30 cellular contexts compared by ENCODE assay signal in the genomic region with DNA sequence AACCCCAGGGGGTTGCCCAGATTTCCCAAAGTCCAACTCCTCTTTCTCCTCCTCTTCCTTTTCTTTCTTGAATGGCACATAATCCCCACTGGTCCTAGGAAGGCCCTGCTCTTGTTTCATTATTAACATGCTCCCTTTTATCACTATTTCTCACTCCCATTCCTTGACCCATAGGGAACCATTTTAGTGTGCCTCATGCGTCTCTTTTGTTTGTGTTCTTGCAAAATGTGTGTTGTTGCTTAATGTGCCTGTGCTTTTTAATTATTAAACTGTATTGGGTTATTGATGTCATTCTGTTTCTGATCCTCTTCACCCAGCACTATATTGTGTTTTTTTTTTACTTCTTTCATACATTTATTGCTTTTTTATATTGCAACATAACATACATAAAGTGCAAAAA.
"Had no signal": no experiment of that assay in that cellular context is flagged by ENCODE, and none has a peak within 500 bp of the region (broad histone marks: within the 10 kb centered on the region; RNA-seq: fewer than 3 reads in every experiment).

No MANE protein-coding gene starts in this region.

- H3K27ac Mint-ChIP-seq: activated B cell treated with CpG ODN at 0.5 μM for 24 hours; activated CD4-positive, alpha-beta memory T cell treated with anti-CD3 and anti-CD28 coated beads for 36 hours; activated CD8-positive, alpha-beta memory T cell treated with anti-CD3 and anti-CD28 coated beads, Interleukin-2, amount 10 ng/mL, durations not matched to agents 7 days and 5 days; activated CD8-positive, alpha-beta T cell treated with anti-CD3 and anti-CD28 coated beads, Interleukin-2, amount 10 ng/mL, durations not matched to agents 7 days and 5 days; activated naive CD8-positive, alpha-beta T cell; activated T-cell treated with anti-CD3 and anti-CD28 coated beads, Interleukin-2, amount 50 U/mL, for 24 hours; activated T-helper 17 cell treated with anti-CD3 and anti-CD28 coated beads, Interleukin-2, amount 50 U/mL, for 72 hours; effector memory CD8-positive, alpha-beta T cell; T-helper 17 cell; T-helper 2 cell treated with Interferon-gamma antibody and Interleukin-4, amounts not matched to agents 5 μg/mL and 100 μg/mL, for 36 hours had no signal

- H3K4me3 Mint-ChIP-seq: activated B cell treated with CpG ODN at 0.5 μM for 24 hours; activated CD4-positive, alpha-beta memory T cell treated with anti-CD3 and anti-CD28 coated beads for 36 hours; activated CD4-positive, alpha-beta T cell treated with anti-CD3 and anti-CD28 coated beads, Interleukin-2, amount 10 ng/mL, durations not matched to agents 24 days and 14 days; activated CD8-positive, alpha-beta memory T cell treated with anti-CD3 and anti-CD28 coated beads, Interleukin-2, amount 10 ng/mL, durations not matched to agents 7 days and 5 days; activated CD8-positive, alpha-beta T cell treated with anti-CD3 and anti-CD28 coated beads, Interleukin-2, amount 10 ng/mL, durations not matched to agents 7 days and 5 days; activated naive CD8-positive, alpha-beta T cell; activated T-cell treated with anti-CD3 and anti-CD28 coated beads, Interleukin-2, amount 50 U/mL, for 24 hours; activated T-helper 17 cell treated with anti-CD3 and anti-CD28 coated beads, Interleukin-2, amount 50 U/mL, for 72 hours; effector memory CD8-positive, alpha-beta T cell; T-helper 17 cell; T-helper 2 cell treated with Interferon-gamma antibody and Interleukin-4, amounts not matched to agents 5 μg/mL and 100 μg/mL, for 36 hours had no signal

- H3K27ac ChIP-seq: epithelial cell of prostate, esophagus squamous epithelium, gastroesophageal sphincter, WERI-Rb-1 had no signal

- H3K36me3 Mint-ChIP-seq: activated naive CD8-positive, alpha-beta T cell had no signal

- H3K4me1 Mint-ChIP-seq: activated T-helper 17 cell treated with anti-CD3 and anti-CD28 coated beads, Interleukin-2, amount 50 U/mL, for 72 hours had no signal

- DNase-seq: activated B cell treated with CpG ODN at 0.5 μM for 24 hours; activated CD4-positive, alpha-beta memory T cell treated with anti-CD3 and anti-CD28 coated beads for 36 hours; activated CD4-positive, alpha-beta T cell treated with anti-CD3 and anti-CD28 coated beads, Interleukin-2, amount 10 ng/mL, durations not matched to agents 24 days and 14 days; activated CD8-positive, alpha-beta memory T cell treated with anti-CD3 and anti-CD28 coated beads, Interleukin-2, amount 10 ng/mL, durations not matched to agents 7 days and 5 days; activated CD8-positive, alpha-beta memory T cell treated with anti-CD3 and anti-CD28 coated beads, Interleukin-2, amount 50 U/mL, for 4 hours; activated CD8-positive, alpha-beta T cell treated with anti-CD3 and anti-CD28 coated beads, Interleukin-2, amount 10 ng/mL, durations not matched to agents 7 days and 5 days; activated effector memory CD4-positive, alpha-beta T cell treated with Interleukin-2 at 50 U/mL for 16 hours; activated gamma-delta T cell treated with Interleukin-2 at 50 U/mL for 16 hours; activated naive CD4-positive, alpha-beta T cell treated with anti-CD3 and anti-CD28 coated beads, Interleukin-2, amount 50 U/mL, for 16 hours; activated naive CD4-positive, alpha-beta T cell treated with Interleukin-2 at 50 U/mL for 16 hours; activated T-cell treated with anti-CD3 and anti-CD28 coated beads, Interleukin-2, amount 50 U/mL, for 24 hours; amniotic stem cell; anterior cingulate cortex; caudate nucleus; cortex of kidney; dermis blood vessel endothelial cell; effector CD4-positive, alpha-beta T cell; effector memory CD8-positive, alpha-beta T cell; esophagus squamous epithelium; foreskin melanocyte; T-helper 1 cell; T-helper 17 cell; T1000; WERI-Rb-1 had no signal

- H3K9me3 Mint-ChIP-seq: activated B cell treated with CpG ODN at 0.5 μM for 24 hours; activated T-helper 17 cell treated with anti-CD3 and anti-CD28 coated beads, Interleukin-2, amount 50 U/mL, for 72 hours; effector memory CD8-positive, alpha-beta T cell had no signal

- H3K9me3 ChIP-seq: esophagus squamous epithelium, gastroesophageal sphincter had no signal

- ATAC-seq: activated CD4-positive, CD25-positive, alpha-beta regulatory T cell treated with anti-CD3 and anti-CD28 coated beads, Interleukin-2, amount 50 U/mL, for 24 hours; activated CD8-positive, alpha-beta memory T cell treated with anti-CD3 and anti-CD28 coated beads, Interleukin-2, amount 10 ng/mL, durations not matched to agents 7 days and 5 days; activated CD8-positive, alpha-beta T cell treated with anti-CD3 and anti-CD28 coated beads, Interleukin-2, amount 10 ng/mL, durations not matched to agents 7 days and 5 days; activated T-helper 17 cell treated with anti-CD3 and anti-CD28 coated beads, Interleukin-2, amount 50 U/mL, for 72 hours; effector memory CD8-positive, alpha-beta T cell; gastroesophageal sphincter; T-helper 17 cell had no signal
